In the genomic region with DNA sequence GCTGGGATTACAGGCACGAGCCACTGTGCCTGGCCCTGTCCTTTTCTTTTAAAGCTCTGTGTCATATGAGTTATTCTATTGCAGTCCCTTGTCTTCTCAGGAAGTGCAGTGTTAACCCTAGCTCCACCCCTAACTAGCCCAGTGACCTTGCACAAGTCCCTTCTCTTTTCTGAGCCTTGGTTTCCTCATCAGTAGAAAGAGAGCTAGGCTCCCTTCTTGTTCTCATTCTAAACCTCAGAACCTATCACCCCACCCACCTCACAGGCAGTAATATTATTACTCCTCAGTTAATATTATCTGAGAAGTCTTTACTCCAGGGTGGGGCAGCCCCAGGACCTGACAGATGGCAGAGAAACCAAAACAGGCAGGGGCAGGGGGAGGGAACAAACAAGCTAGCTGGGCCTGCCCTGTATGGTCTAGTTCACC, we compare ENCODE assay signal across 8 cellular contexts. TPM values are rescaled to one million over a fixed set of nuclear protein-coding genes. Genes with fewer than 3 reads are reported as not detected.
DNase-seq lines count a peak whose midpoint lies in the region; ATAC-seq and TF ChIP-seq lines count a peak whose summit lies in the region.

No MANE protein-coding gene starts in this region.

- peaks cover 31% of the 10 kb centered on the region for H3K36me3 ChIP-seq in BLaER1

- no peaks in the 10 kb centered on the region for H3K27me3 ChIP-seq in BLaER1

- H3K4me1 Mint-ChIP-seq in T-helper 2 cell treated with Interferon-gamma antibody and Interleukin-4, amounts not matched to agents 5 μg/mL and 100 μg/mL, for 36 hours (ENCODE audit: low read depth) = peaks cover 84% of the 10 kb centered on the region
- H3K4me1 Mint-ChIP-seq in chondrocyte (ENCODE audit: low read depth) = no peaks in the 10 kb centered on the region

- H3K9ac ChIP-seq in BLaER1 = peak overlapping the region; percentile 90

- peak overlapping the region; percentile 97 for H3K4me2 ChIP-seq in BLaER1

- no peaks in the 10 kb centered on the region for H3K27me3 Mint-ChIP-seq in T-helper 2 cell treated with Interferon-gamma antibody and Interleukin-4, amounts not matched to agents 5 μg/mL and 100 μg/mL, for 36 hours (ENCODE audit: low read depth)
- no peaks in the 10 kb centered on the region for H3K27me3 Mint-ChIP-seq in chondrocyte (ENCODE audit: low read depth)

- H3K9me3 Mint-ChIP-seq in T-helper 2 cell treated with Interferon-gamma antibody and Interleukin-4, amounts not matched to agents 5 μg/mL and 100 μg/mL, for 36 hours = no peaks in the 10 kb centered on the region
- H3K9me3 Mint-ChIP-seq in chondrocyte (ENCODE audit: low read depth) = no peaks in the 10 kb centered on the region

- H3K27ac ChIP-seq in BLaER1 = peak overlapping the region; percentile 100

- no peak for TF ChIP-seq CTCF in chondrocyte (IDR thresholded peaks at IDR 0.05)

- peaks cover 4% of the 10 kb centered on the region; the same call in 1 of the 2 replicates for H3K9me3 ChIP-seq in BLaER1

- H3K4me3 Mint-ChIP-seq in T-helper 2 cell treated with Interferon-gamma antibody and Interleukin-4, amounts not matched to agents 5 μg/mL and 100 μg/mL, for 36 hours = peak overlapping the region; percentile 82
- H3K4me3 Mint-ChIP-seq in chondrocyte (ENCODE audit: unreplicated experiment) = no peak overlapping the region

- H3K4me1 ChIP-seq in BLaER1 = peaks cover 78% of the 10 kb centered on the region

- ATAC-seq in GM19035 (IDR thresholded peaks at IDR 0.05; ENCODE audit: unreplicated experiment) (peak; percentile 52), HG03097 (IDR thresholded peaks at IDR 0.05; ENCODE audit: low FRiP score, unreplicated experiment) (peak; percentile 51)

- H4K20me1 ChIP-seq in BLaER1 = peaks cover 22% of the 10 kb centered on the region

- peak overlapping the region; percentile 52 for H3K4me3 ChIP-seq in BLaER1

- H3K27ac Mint-ChIP-seq in T-helper 2 cell treated with Interferon-gamma antibody and Interleukin-4, amounts not matched to agents 5 μg/mL and 100 μg/mL, for 36 hours = peak overlapping the region; percentile 98
- no peak overlapping the region for H3K27ac Mint-ChIP-seq in chondrocyte (ENCODE audit: unreplicated experiment)

- DNase-seq in T-helper 2 cell treated with Interferon-gamma antibody and Interleukin-4, amounts not matched to agents 5 μg/mL and 100 μg/mL, for 36 hours (ENCODE audit: low spot score) = peak; percentile 56
- DNase-seq in middle frontal gyrus (ENCODE audit: extremely low spot score, low spot score) (no peak), chondrocyte (ENCODE audit: low spot score) (no peak), NCI-H187 (lab: John Stamatoyannopoulos, UW) (no peak), midbrain (lab: John Stamatoyannopoulos, UW) (no peak)

- peaks cover 57% of the 10 kb centered on the region for H3K36me3 Mint-ChIP-seq in T-helper 2 cell treated with Interferon-gamma antibody and Interleukin-4, amounts not matched to agents 5 μg/mL and 100 μg/mL, for 36 hours (ENCODE audit: low read depth)
- H3K36me3 Mint-ChIP-seq in chondrocyte (ENCODE audit: low read depth) = no peaks in the 10 kb centered on the region

RNA-seq across cellular contexts. Expression of gene CYFIP2, which starts 7.2 kb away (rescaled TPM):
- total RNA-seq in chondrocyte = 15.7 to 39.6 TPM (median 37.4 TPM) in 3 replicates
